9 cellular contexts compared by ENCODE assay signal in genomic region chr7:158044156-158044823, GRCh38.
"Had no signal": no experiment of that assay in that cellular context is flagged by ENCODE, and none has a peak within 500 bp of the region (broad histone marks: within the 10 kb centered on the region; RNA-seq: fewer than 3 reads in every experiment).

No MANE protein-coding gene starts in this region.

- H3K36me3 ChIP-seq: heart left ventricle, thoracic aorta had no signal

- H3K4me3 ChIP-seq: heart left ventricle, thoracic aorta had no signal

- ATAC-seq: activated CD4-positive, alpha-beta T cell treated with anti-CD3 and anti-CD28 coated beads for 36 hours; activated CD8-positive, alpha-beta T cell treated with anti-CD3 and anti-CD28 coated beads for 36 hours; activated naive CD8-positive, alpha-beta T cell treated with anti-CD3 and anti-CD28 coated beads, Interleukin-2, amount 50 U/mL, for 24 hours had no signal

- H3K27ac ChIP-seq: heart left ventricle, thoracic aorta had no signal

- H3K27me3 ChIP-seq: heart left ventricle had no signal

- DNase-seq: activated CD4-positive, alpha-beta T cell treated with anti-CD3 and anti-CD28 coated beads for 36 hours; activated CD8-positive, alpha-beta memory T cell treated with anti-CD3 and anti-CD28 coated beads, Interleukin-2, amount 50 U/mL, for 4 hours; activated CD8-positive, alpha-beta T cell treated with anti-CD3 and anti-CD28 coated beads for 36 hours; activated naive CD8-positive, alpha-beta T cell treated with anti-CD3 and anti-CD28 coated beads, Interleukin-2, amount 50 U/mL, for 24 hours; nephron progenitor cell; stimulated activated CD4-positive, alpha-beta T cell treated with anti-CD3 and anti-CD28 coated beads, Interleukin-4, amount 100 ng/mL, for 1 hour; T1000 had no signal
